ENCODE assay signal across 9 cellular contexts in genomic region chr7:152859781-152860191, GRCh38.
DNase-seq lines count a peak whose midpoint lies in the region; ATAC-seq lines count a peak whose summit lies in the region.
"Had no signal": no experiment of that assay in that cellular context is flagged by ENCODE, and none has a peak within 500 bp of the region (broad histone marks: within the 10 kb centered on the region; RNA-seq: fewer than 3 reads in every experiment).

No MANE protein-coding gene starts in this region.

- DNase-seq in D341Med (ENCODE audit: low spot score) (peak; percentile 61), OCI-M1 (lab: John Stamatoyannopoulos, UW) (peak; percentile 6), iPS-NIHi11 (ENCODE audit: low spot score) (peak; percentile 80), AG20443 (ENCODE audit: low spot score) (no peak), OCI-M2 (lab: John Stamatoyannopoulos, UW; ENCODE audit: unreplicated experiment) (no peak), DMS79 treated with DMSO at 0.1 percent for 48 hours (lab: John Stamatoyannopoulos, UW) (no peak)
- DNase-seq: hippocampal formation had no signal

- ATAC-seq in GM21367 (IDR thresholded peaks at IDR 0.05; ENCODE audit: unreplicated experiment) (peak; percentile 61), GM18517 (IDR thresholded peaks at IDR 0.05; ENCODE audit: unreplicated experiment) (no peak)

Comparison
In these comparisons a context has a peak if more than half of its experiments do, and no peak if none do; other contexts are left out.
1. DNase-seq: peak in D341Med (single experiment), OCI-M1 (single experiment) and iPS-NIHi11 (single experiment); none in AG20443 (single experiment), OCI-M2 (single experiment) and DMS79 treated with DMSO at 0.1 percent for 48 hours (single experiment).